Comparison of ENCODE assay signal across 8 cellular contexts in genomic region chr10:123523833-123524232, GRCh38.
"Had no signal": no experiment of that assay in that cellular context is flagged by ENCODE, and none has a peak within 500 bp of the region (broad histone marks: within the 10 kb centered on the region; RNA-seq: fewer than 3 reads in every experiment).

No MANE protein-coding gene starts in this region.

- H2AFZ ChIP-seq: GM23248 had no signal

- H3K9me3 ChIP-seq: HAP-1 had no signal

- H3K4me3 ChIP-seq: GM23248, HAP-1 had no signal

- H3K36me3 Mint-ChIP-seq: IgD-negative memory B cell had no signal

- H3K9ac ChIP-seq: GM23248 had no signal

- H3K27ac ChIP-seq: GM23248 had no signal

- DNase-seq: GM23248, GOT3, H7, KG1 had no signal

- H3K36me3 ChIP-seq: HAP-1 had no signal

- ATAC-seq: HCT116 had no signal

- H3K4me1 ChIP-seq: HAP-1 had no signal

- H3K9me3 Mint-ChIP-seq: IgD-negative memory B cell had no signal

- FAIRE-seq: HTR-8/SVneo had no signal

- H3K4me3 Mint-ChIP-seq: IgD-negative memory B cell had no signal
